In the genomic region with DNA sequence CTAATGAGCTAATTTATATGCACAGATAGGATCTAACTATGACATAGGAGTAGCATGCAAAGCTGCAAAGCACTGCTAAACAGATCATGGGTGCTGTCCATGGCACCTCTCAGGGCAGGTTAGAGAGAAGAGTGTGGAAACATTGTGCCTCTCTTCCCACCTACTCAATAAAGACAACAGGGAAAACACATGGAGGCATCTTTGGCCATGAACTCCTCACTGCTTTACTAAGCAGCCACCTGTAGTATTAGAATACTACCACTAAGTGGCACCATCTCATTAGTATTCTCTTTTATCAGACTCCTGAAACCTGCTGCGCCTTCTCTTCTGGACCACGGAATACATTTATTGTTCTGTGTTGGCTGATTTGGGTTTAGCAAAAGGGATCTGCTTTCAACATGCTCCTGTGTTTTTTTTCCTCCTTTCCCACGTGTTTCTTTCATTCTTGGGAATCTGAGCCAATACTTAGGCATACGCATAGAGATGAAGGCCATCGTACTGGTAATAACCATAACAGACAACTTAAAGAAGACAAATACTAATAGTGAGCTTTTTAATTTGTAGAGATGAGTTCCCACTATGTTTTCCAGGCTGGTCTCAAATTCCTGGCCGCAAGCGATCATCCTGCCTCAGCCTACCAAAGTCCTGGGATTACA, we compare ENCODE assay signal across 2 cellular contexts.
TF ChIP-seq lines count a peak whose summit lies in the region.

No MANE protein-coding gene starts in this region.

TF ChIP-seq in HEK293T, 16 proteins besides CTCF, POLR2A, EP300 and RAD21 (continued from another document):
- TF ChIP-seq ELF4 (IDR thresholded peaks at IDR 0.05) (no peak), FOXM1 (IDR thresholded peaks at IDR 0.05; ENCODE audit: borderline replicate concordance) (no peak), TARDBP (IDR thresholded peaks at IDR 0.05) (no peak), BHLHE40 (IDR thresholded peaks at IDR 0.05; ENCODE audit: borderline replicate concordance) (no peak), FOXA1 (IDR thresholded peaks at IDR 0.05) (no peak), FOXK2 (IDR thresholded peaks at IDR 0.05) (no peak), HDGF (IDR thresholded peaks at IDR 0.05; ENCODE audit: borderline replicate concordance) (no peak)
- TF ChIP-seq, protein P1, sequence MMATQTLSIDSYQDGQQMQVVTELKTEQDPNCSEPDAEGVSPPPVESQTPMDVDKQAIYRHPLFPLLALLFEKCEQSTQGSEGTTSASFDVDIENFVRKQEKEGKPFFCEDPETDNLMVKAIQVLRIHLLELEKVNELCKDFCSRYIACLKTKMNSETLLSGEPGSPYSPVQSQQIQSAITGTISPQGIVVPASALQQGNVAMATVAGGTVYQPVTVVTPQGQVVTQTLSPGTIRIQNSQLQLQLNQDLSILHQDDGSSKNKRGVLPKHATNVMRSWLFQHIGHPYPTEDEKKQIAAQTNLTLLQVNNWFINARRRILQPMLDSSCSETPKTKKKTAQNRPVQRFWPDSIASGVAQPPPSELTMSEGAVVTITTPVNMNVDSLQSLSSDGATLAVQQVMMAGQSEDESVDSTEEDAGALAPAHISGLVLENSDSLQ (IDR thresholded peaks at IDR 0.05), result no peak

TF ChIP-seq in H1, 55 proteins besides CTCF, POLR2A, EP300 and RAD21 (continued from another document):
- TF ChIP-seq EZH2 (IDR thresholded peaks at IDR 0.05; ENCODE audit: low read depth, low read length, severe bottlenecking) (no peak), TBP (IDR thresholded peaks at IDR 0.05; ENCODE audit: low read depth, low read length) (no peak), POU5F1 (IDR thresholded peaks at IDR 0.05; ENCODE audit: low read depth, low read length) (no peak), RBBP5 (IDR thresholded peaks at IDR 0.05; ENCODE audit: borderline replicate concordance, low read depth, low read length) (no peak)
- TF ChIP-seq, protein P2, sequence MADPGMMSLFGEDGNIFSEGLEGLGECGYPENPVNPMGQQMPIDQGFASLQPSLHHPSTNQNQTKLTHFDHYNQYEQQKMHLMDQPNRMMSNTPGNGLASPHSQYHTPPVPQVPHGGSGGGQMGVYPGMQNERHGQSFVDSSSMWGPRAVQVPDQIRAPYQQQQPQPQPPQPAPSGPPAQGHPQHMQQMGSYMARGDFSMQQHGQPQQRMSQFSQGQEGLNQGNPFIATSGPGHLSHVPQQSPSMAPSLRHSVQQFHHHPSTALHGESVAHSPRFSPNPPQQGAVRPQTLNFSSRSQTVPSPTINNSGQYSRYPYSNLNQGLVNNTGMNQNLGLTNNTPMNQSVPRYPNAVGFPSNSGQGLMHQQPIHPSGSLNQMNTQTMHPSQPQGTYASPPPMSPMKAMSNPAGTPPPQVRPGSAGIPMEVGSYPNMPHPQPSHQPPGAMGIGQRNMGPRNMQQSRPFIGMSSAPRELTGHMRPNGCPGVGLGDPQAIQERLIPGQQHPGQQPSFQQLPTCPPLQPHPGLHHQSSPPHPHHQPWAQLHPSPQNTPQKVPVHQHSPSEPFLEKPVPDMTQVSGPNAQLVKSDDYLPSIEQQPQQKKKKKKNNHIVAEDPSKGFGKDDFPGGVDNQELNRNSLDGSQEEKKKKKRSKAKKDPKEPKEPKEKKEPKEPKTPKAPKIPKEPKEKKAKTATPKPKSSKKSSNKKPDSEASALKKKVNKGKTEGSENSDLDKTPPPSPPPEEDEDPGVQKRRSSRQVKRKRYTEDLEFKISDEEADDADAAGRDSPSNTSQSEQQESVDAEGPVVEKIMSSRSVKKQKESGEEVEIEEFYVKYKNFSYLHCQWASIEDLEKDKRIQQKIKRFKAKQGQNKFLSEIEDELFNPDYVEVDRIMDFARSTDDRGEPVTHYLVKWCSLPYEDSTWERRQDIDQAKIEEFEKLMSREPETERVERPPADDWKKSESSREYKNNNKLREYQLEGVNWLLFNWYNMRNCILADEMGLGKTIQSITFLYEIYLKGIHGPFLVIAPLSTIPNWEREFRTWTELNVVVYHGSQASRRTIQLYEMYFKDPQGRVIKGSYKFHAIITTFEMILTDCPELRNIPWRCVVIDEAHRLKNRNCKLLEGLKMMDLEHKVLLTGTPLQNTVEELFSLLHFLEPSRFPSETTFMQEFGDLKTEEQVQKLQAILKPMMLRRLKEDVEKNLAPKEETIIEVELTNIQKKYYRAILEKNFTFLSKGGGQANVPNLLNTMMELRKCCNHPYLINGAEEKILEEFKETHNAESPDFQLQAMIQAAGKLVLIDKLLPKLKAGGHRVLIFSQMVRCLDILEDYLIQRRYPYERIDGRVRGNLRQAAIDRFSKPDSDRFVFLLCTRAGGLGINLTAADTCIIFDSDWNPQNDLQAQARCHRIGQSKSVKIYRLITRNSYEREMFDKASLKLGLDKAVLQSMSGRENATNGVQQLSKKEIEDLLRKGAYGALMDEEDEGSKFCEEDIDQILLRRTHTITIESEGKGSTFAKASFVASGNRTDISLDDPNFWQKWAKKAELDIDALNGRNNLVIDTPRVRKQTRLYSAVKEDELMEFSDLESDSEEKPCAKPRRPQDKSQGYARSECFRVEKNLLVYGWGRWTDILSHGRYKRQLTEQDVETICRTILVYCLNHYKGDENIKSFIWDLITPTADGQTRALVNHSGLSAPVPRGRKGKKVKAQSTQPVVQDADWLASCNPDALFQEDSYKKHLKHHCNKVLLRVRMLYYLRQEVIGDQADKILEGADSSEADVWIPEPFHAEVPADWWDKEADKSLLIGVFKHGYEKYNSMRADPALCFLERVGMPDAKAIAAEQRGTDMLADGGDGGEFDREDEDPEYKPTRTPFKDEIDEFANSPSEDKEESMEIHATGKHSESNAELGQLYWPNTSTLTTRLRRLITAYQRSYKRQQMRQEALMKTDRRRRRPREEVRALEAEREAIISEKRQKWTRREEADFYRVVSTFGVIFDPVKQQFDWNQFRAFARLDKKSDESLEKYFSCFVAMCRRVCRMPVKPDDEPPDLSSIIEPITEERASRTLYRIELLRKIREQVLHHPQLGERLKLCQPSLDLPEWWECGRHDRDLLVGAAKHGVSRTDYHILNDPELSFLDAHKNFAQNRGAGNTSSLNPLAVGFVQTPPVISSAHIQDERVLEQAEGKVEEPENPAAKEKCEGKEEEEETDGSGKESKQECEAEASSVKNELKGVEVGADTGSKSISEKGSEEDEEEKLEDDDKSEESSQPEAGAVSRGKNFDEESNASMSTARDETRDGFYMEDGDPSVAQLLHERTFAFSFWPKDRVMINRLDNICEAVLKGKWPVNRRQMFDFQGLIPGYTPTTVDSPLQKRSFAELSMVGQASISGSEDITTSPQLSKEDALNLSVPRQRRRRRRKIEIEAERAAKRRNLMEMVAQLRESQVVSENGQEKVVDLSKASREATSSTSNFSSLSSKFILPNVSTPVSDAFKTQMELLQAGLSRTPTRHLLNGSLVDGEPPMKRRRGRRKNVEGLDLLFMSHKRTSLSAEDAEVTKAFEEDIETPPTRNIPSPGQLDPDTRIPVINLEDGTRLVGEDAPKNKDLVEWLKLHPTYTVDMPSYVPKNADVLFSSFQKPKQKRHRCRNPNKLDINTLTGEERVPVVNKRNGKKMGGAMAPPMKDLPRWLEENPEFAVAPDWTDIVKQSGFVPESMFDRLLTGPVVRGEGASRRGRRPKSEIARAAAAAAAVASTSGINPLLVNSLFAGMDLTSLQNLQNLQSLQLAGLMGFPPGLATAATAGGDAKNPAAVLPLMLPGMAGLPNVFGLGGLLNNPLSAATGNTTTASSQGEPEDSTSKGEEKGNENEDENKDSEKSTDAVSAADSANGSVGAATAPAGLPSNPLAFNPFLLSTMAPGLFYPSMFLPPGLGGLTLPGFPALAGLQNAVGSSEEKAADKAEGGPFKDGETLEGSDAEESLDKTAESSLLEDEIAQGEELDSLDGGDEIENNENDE (IDR thresholded peaks at IDR 0.05; ENCODE audit: insufficient replicate concordance, low read length), result no peak
